In genomic region chr12:81797100-81797499, GRCh38 we compare ENCODE assay signal across 12 cellular contexts. TPM values are rescaled to one million over a fixed set of nuclear protein-coding genes. Genes with fewer than 3 reads are reported as not detected.
A peak's percentile ranks its signal among the peaks of the same experiment; 100 is the strongest.
DNase-seq lines count a peak whose midpoint lies in the region; ATAC-seq and TF ChIP-seq lines count a peak whose summit lies in the region.
"Had no signal": no experiment of that assay in that cellular context is flagged by ENCODE, and none has a peak within 500 bp of the region (broad histone marks: within the 10 kb centered on the region; RNA-seq: fewer than 3 reads in every experiment).

No MANE protein-coding gene starts in this region.

- DNase-seq in NCI-H2171 treated with DMSO at 0.1 percent for 48 hours (lab: John Stamatoyannopoulos, UW) (peak; percentile 17), NCI-H2171 (lab: John Stamatoyannopoulos, UW) (no peak), WTC11 (ENCODE audit: low spot score) (no peak), osteoblast (ENCODE audit: insufficient read length, low spot score, missing footprints) (no peak), KBM-7 (no peak), activated gamma-delta T cell (lab: John Stamatoyannopoulos, UW) (no peak), AG20443 (ENCODE audit: low spot score) (no peak)

- no peaks in the 10 kb centered on the region for H4K20me1 ChIP-seq in osteoblast (ENCODE audit: insufficient read depth, low read length)
- H4K20me1 ChIP-seq: BLaER1 treated with 17β-estradiol and CSF1 and Interleukin-3, amounts not matched to agents 10 nM and 100 nM had no signal

- no peaks in the 10 kb centered on the region for H3K27me3 Mint-ChIP-seq in WTC11 (ENCODE audit: low read depth)

- peak; percentile 43 for ATAC-seq in HG03521 (IDR thresholded peaks at IDR 0.05; ENCODE audit: unreplicated experiment)
- ATAC-seq in WTC11, result peak; percentile 14; the same call in 1 of the 2 replicates
- ATAC-seq: naive thymus-derived CD4-positive, alpha-beta T cell; stimulated activated effector memory CD8-positive, alpha-beta T cell treated with anti-CD3 and anti-CD28 coated beads, Interleukin-12 subunit alpha, Interleukin-12 subunit beta, amount 100 ng/mL, for 72 hours had no signal

- no peaks in the 10 kb centered on the region for H3K27me3 ChIP-seq in osteoblast (ENCODE audit: insufficient read depth, low read length)

- no peaks in the 10 kb centered on the region for H3K79me2 ChIP-seq in osteoblast (ENCODE audit: insufficient read depth, low read length)

- peak; percentile 25 for TF ChIP-seq CTCF in WTC11 (IDR thresholded peaks at IDR 0.05)
- TF ChIP-seq CTCF in osteoblast (IDR thresholded peaks at IDR 0.05; ENCODE audit: extremely low read depth, low read depth, low read length), result peak; percentile 50

- H3K27ac Mint-ChIP-seq in WTC11, result no peak overlapping the region
- H3K27ac Mint-ChIP-seq: naive thymus-derived CD4-positive, alpha-beta T cell; stimulated activated effector memory CD8-positive, alpha-beta T cell treated with anti-CD3 and anti-CD28 coated beads, Interleukin-12 subunit alpha, Interleukin-12 subunit beta, amount 100 ng/mL, for 72 hours had no signal

- CTCF ChIA-PET in WTC11 (lab: Charles Lee), result no interaction called here

- H3K4me3 Mint-ChIP-seq in WTC11, result no peak overlapping the region
- H3K4me3 Mint-ChIP-seq: naive thymus-derived CD4-positive, alpha-beta T cell; stimulated activated effector memory CD8-positive, alpha-beta T cell treated with anti-CD3 and anti-CD28 coated beads, Interleukin-12 subunit alpha, Interleukin-12 subunit beta, amount 100 ng/mL, for 72 hours had no signal

- no peaks in the 10 kb centered on the region for H3K9me3 ChIP-seq in osteoblast (ENCODE audit: low read depth, low read length)
- H3K9me3 ChIP-seq: BLaER1 treated with 17β-estradiol and CSF1 and Interleukin-3, amounts not matched to agents 10 nM and 100 nM had no signal

- H3K4me1 Mint-ChIP-seq in WTC11, result peaks cover 38% of the 10 kb centered on the region
- H3K4me1 Mint-ChIP-seq: naive thymus-derived CD4-positive, alpha-beta T cell; stimulated activated effector memory CD8-positive, alpha-beta T cell treated with anti-CD3 and anti-CD28 coated beads, Interleukin-12 subunit alpha, Interleukin-12 subunit beta, amount 100 ng/mL, for 72 hours had no signal

- no peaks in the 10 kb centered on the region for H3K36me3 Mint-ChIP-seq in WTC11
- H3K36me3 Mint-ChIP-seq: naive thymus-derived CD4-positive, alpha-beta T cell; stimulated activated effector memory CD8-positive, alpha-beta T cell treated with anti-CD3 and anti-CD28 coated beads, Interleukin-12 subunit alpha, Interleukin-12 subunit beta, amount 100 ng/mL, for 72 hours had no signal

- no peak overlapping the region for H2AFZ ChIP-seq in osteoblast (ENCODE audit: low read length)

- no peaks in the 10 kb centered on the region for H3K36me3 ChIP-seq in osteoblast (ENCODE audit: insufficient read depth, low read length)
- H3K36me3 ChIP-seq: BLaER1 treated with 17β-estradiol and CSF1 and Interleukin-3, amounts not matched to agents 10 nM and 100 nM had no signal

- H3K4me1 ChIP-seq in osteoblast (ENCODE audit: insufficient read depth, low read length), result peaks cover 8% of the 10 kb centered on the region

- no peak overlapping the region for H3K27ac ChIP-seq in osteoblast (ENCODE audit: low read depth, low read length)
- H3K27ac ChIP-seq: BLaER1 treated with 17β-estradiol and CSF1 and Interleukin-3, amounts not matched to agents 10 nM and 100 nM had no signal

- in situ Hi-C loops in KBM-7 (cut with MboI; ENCODE audit: low pct_unique_long_range_greater_than_20kb, low sequenced_read_pairs), result no loop called here

- no peaks in the 10 kb centered on the region for H3K9me3 Mint-ChIP-seq in WTC11
- H3K9me3 Mint-ChIP-seq: naive thymus-derived CD4-positive, alpha-beta T cell; stimulated activated effector memory CD8-positive, alpha-beta T cell treated with anti-CD3 and anti-CD28 coated beads, Interleukin-12 subunit alpha, Interleukin-12 subunit beta, amount 100 ng/mL, for 72 hours had no signal

- H3K4me3 ChIP-seq in osteoblast (ENCODE audit: insufficient read depth, low read length), result no peak overlapping the region
- H3K4me3 ChIP-seq: BLaER1 treated with 17β-estradiol and CSF1 and Interleukin-3, amounts not matched to agents 10 nM and 100 nM had no signal

- no peak overlapping the region for H3K4me2 ChIP-seq in osteoblast (ENCODE audit: insufficient read depth, low read length)
- H3K4me2 ChIP-seq: BLaER1 treated with 17β-estradiol and CSF1 and Interleukin-3, amounts not matched to agents 10 nM and 100 nM had no signal

- POLR2A ChIA-PET in WTC11 (lab: Charles Lee), result no interaction called here

TF ChIP-seq in WTC11, 78 proteins besides CTCF, POLR2A, EP300 and RAD21 (continues in another document):
- TF ChIP-seq RELA (CRISPR knock-in tag; IDR thresholded peaks at IDR 0.05; ENCODE audit: borderline replicate concordance) (no peak), AR (CRISPR knock-in tag; IDR thresholded peaks at IDR 0.05) (no peak), SOX15 (CRISPR knock-in tag; IDR thresholded peaks at IDR 0.05) (no peak), ZMAT4 (CRISPR knock-in tag; IDR thresholded peaks at IDR 0.05) (no peak), ARID4B (CRISPR knock-in tag; IDR thresholded peaks at IDR 0.05; ENCODE audit: borderline replicate concordance) (no peak), CBFB (CRISPR knock-in tag; IDR thresholded peaks at IDR 0.05; ENCODE audit: low read depth) (no peak), KAT7 (CRISPR knock-in tag; IDR thresholded peaks at IDR 0.05; ENCODE audit: borderline replicate concordance) (no peak), FOXK1 (CRISPR knock-in tag; IDR thresholded peaks at IDR 0.05) (no peak), TEAD1 (CRISPR knock-in tag; IDR thresholded peaks at IDR 0.05) (no peak), NR1H2 (CRISPR knock-in tag; IDR thresholded peaks at IDR 0.05) (no peak)

RNA-seq across cellular contexts. Expression of gene PPFIA2, which starts 38.0 kb away (rescaled TPM):
- total RNA-seq in WTC11 (2021), result 0.92 to 1.8 TPM (median 1.1 TPM) in 3 replicates
- 3.3 and 4.7 TPM in 2 replicates for total RNA-seq in osteoblast
- total RNA-seq: naive thymus-derived CD4-positive, alpha-beta T cell; T-helper 1 cell treated with Interleukin-12 subunit alpha and Interleukin-12 subunit beta and Interleukin-4 antibody, amounts not matched to agents 30 ng/mL and 1 ng/mL, for 36 hours had no signal
